Comparison of ENCODE assay signal across 1 cellular context in the genomic region with DNA sequence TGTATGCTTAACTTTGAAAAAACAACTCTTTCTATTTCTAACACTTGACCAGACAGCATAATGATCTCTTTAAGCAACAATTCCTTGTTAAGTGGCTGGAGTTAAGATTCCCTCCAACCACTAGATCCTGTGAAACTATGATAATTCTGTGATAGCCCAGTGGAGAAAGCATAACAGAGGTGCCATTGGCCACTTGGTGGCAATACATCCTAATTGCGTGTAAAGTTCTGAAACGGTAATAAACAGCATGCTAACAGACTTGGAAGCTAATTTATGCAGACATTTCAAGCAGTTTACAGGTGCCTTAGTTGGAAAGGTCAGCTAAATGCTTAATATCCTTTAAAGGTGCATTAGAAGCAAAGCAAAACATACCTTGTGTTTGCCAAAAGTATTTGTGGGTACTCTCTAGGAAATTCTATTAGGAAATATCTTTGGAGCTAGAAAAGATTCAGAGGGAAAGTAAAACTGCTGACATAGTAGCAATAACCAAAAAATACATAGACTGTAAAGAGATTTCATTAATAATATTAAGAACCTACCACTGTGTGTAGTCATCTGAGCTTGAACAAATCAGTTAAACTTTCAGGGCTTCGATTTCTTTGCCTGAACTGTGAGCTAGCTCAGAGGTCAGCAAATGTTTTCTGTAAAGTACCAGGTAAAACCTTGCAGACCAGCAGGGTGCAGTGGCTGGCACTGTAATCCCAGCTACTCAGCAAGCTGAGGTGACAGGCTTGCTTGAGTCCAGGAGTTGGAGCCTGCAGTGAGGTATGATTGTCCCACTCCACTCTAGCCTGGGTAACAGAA.
TF ChIP-seq lines count a peak whose summit lies in the region.

No MANE protein-coding gene starts in this region.

TF ChIP-seq in HepG2, 621 proteins besides CTCF, POLR2A, EP300 and RAD21 (continued from another document and continues in another):
- TF ChIP-seq, protein P1, sequence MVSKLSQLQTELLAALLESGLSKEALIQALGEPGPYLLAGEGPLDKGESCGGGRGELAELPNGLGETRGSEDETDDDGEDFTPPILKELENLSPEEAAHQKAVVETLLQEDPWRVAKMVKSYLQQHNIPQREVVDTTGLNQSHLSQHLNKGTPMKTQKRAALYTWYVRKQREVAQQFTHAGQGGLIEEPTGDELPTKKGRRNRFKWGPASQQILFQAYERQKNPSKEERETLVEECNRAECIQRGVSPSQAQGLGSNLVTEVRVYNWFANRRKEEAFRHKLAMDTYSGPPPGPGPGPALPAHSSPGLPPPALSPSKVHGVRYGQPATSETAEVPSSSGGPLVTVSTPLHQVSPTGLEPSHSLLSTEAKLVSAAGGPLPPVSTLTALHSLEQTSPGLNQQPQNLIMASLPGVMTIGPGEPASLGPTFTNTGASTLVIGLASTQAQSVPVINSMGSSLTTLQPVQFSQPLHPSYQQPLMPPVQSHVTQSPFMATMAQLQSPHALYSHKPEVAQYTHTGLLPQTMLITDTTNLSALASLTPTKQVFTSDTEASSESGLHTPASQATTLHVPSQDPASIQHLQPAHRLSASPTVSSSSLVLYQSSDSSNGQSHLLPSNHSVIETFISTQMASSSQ (IDR thresholded peaks at IDR 0.05; ENCODE audit: low read depth): no peak
- TF ChIP-seq, protein P1 (CRISPR knock-in tag; IDR thresholded peaks at IDR 0.05; ENCODE audit: borderline replicate concordance): no peak
- TF ChIP-seq ZNF720 (CRISPR knock-in tag; IDR thresholded peaks at IDR 0.05): no peak
- no peak for TF ChIP-seq TEAD2 (CRISPR knock-in tag; IDR thresholded peaks at IDR 0.05)
- TF ChIP-seq, protein P2, sequence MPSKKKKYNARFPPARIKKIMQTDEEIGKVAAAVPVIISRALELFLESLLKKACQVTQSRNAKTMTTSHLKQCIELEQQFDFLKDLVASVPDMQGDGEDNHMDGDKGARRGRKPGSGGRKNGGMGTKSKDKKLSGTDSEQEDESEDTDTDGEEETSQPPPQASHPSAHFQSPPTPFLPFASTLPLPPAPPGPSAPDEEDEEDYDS (CRISPR knock-in tag; IDR thresholded peaks at IDR 0.05): no peak
- TF ChIP-seq FOXK1 (CRISPR knock-in tag; IDR thresholded peaks at IDR 0.05; ENCODE audit: borderline replicate concordance, low read depth): no peak
- no peak for TF ChIP-seq SMARCE1 (IDR thresholded peaks at IDR 0.05; ENCODE audit: borderline replicate concordance)
- TF ChIP-seq, protein P3, sequence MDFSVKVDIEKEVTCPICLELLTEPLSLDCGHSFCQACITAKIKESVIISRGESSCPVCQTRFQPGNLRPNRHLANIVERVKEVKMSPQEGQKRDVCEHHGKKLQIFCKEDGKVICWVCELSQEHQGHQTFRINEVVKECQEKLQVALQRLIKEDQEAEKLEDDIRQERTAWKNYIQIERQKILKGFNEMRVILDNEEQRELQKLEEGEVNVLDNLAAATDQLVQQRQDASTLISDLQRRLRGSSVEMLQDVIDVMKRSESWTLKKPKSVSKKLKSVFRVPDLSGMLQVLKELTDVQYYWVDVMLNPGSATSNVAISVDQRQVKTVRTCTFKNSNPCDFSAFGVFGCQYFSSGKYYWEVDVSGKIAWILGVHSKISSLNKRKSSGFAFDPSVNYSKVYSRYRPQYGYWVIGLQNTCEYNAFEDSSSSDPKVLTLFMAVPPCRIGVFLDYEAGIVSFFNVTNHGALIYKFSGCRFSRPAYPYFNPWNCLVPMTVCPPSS (IDR thresholded peaks at IDR 0.05): no peak
- TF ChIP-seq, protein P4, sequence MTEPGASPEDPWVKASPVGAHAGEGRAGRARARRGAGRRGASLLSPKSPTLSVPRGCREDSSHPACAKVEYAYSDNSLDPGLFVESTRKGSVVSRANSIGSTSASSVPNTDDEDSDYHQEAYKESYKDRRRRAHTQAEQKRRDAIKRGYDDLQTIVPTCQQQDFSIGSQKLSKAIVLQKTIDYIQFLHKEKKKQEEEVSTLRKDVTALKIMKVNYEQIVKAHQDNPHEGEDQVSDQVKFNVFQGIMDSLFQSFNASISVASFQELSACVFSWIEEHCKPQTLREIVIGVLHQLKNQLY (CRISPR knock-in tag; IDR thresholded peaks at IDR 0.05): no peak
- no peak for TF ChIP-seq ZFP90 (CRISPR knock-in tag; IDR thresholded peaks at IDR 0.05; ENCODE audit: borderline replicate concordance)
- TF ChIP-seq ZNF292 (CRISPR knock-in tag; IDR thresholded peaks at IDR 0.05; ENCODE audit: borderline replicate concordance, low read depth): peak; percentile 41; the same call in 1 of the 2 replicates
- no peak for TF ChIP-seq ZNF724P (CRISPR knock-in tag; IDR thresholded peaks at IDR 0.05; ENCODE audit: borderline replicate concordance)
- TF ChIP-seq RARA (CRISPR knock-in tag; IDR thresholded peaks at IDR 0.05): no peak
- TF ChIP-seq, protein P5, sequence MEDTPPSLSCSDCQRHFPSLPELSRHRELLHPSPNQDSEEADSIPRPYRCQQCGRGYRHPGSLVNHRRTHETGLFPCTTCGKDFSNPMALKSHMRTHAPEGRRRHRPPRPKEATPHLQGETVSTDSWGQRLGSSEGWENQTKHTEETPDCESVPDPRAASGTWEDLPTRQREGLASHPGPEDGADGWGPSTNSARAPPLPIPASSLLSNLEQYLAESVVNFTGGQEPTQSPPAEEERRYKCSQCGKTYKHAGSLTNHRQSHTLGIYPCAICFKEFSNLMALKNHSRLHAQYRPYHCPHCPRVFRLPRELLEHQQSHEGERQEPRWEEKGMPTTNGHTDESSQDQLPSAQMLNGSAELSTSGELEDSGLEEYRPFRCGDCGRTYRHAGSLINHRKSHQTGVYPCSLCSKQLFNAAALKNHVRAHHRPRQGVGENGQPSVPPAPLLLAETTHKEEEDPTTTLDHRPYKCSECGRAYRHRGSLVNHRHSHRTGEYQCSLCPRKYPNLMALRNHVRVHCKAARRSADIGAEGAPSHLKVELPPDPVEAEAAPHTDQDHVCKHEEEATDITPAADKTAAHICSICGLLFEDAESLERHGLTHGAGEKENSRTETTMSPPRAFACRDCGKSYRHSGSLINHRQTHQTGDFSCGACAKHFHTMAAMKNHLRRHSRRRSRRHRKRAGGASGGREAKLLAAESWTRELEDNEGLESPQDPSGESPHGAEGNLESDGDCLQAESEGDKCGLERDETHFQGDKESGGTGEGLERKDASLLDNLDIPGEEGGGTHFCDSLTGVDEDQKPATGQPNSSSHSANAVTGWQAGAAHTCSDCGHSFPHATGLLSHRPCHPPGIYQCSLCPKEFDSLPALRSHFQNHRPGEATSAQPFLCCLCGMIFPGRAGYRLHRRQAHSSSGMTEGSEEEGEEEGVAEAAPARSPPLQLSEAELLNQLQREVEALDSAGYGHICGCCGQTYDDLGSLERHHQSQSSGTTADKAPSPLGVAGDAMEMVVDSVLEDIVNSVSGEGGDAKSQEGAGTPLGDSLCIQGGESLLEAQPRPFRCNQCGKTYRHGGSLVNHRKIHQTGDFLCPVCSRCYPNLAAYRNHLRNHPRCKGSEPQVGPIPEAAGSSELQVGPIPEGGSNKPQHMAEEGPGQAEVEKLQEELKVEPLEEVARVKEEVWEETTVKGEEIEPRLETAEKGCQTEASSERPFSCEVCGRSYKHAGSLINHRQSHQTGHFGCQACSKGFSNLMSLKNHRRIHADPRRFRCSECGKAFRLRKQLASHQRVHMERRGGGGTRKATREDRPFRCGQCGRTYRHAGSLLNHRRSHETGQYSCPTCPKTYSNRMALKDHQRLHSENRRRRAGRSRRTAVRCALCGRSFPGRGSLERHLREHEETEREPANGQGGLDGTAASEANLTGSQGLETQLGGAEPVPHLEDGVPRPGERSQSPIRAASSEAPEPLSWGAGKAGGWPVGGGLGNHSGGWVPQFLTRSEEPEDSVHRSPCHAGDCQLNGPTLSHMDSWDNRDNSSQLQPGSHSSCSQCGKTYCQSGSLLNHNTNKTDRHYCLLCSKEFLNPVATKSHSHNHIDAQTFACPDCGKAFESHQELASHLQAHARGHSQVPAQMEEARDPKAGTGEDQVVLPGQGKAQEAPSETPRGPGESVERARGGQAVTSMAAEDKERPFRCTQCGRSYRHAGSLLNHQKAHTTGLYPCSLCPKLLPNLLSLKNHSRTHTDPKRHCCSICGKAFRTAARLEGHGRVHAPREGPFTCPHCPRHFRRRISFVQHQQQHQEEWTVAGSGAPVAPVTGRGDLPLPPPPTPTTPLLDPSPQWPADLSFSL (CRISPR knock-in tag; IDR thresholded peaks at IDR 0.05): no peak
- TF ChIP-seq, protein P6, sequence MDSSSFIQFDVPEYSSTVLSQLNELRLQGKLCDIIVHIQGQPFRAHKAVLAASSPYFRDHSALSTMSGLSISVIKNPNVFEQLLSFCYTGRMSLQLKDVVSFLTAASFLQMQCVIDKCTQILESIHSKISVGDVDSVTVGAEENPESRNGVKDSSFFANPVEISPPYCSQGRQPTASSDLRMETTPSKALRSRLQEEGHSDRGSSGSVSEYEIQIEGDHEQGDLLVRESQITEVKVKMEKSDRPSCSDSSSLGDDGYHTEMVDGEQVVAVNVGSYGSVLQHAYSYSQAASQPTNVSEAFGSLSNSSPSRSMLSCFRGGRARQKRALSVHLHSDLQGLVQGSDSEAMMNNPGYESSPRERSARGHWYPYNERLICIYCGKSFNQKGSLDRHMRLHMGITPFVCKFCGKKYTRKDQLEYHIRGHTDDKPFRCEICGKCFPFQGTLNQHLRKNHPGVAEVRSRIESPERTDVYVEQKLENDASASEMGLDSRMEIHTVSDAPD (CRISPR knock-in tag; IDR thresholded peaks at IDR 0.05): no peak
- TF ChIP-seq NKX3-1 (CRISPR knock-in tag; IDR thresholded peaks at IDR 0.05): no peak
- no peak for TF ChIP-seq ZSCAN12 (CRISPR knock-in tag; IDR thresholded peaks at IDR 0.05)
- TF ChIP-seq ZNF3 (CRISPR knock-in tag; IDR thresholded peaks at IDR 0.05): no peak
- TF ChIP-seq, protein P7, sequence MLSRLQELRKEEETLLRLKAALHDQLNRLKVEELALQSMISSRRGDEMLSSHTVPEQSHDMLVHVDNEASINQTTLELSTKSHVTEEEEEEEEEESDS (CRISPR knock-in tag; IDR thresholded peaks at IDR 0.05; ENCODE audit: borderline replicate concordance): 0 out of 2 replicates have a peak, but pooled peaks have one; percentile 54
- TF ChIP-seq, protein P8, sequence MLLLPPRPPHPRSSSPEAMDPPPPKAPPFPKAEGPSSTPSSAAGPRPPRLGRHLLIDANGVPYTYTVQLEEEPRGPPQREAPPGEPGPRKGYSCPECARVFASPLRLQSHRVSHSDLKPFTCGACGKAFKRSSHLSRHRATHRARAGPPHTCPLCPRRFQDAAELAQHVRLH (CRISPR knock-in tag; IDR thresholded peaks at IDR 0.05; ENCODE audit: borderline replicate concordance, low read depth): no peak
- no peak for TF ChIP-seq GATA4 (IDR thresholded peaks at IDR 0.05; ENCODE audit: borderline replicate concordance, low read depth)
- no peak for TF ChIP-seq RBFOX2 (IDR thresholded peaks at IDR 0.05; ENCODE audit: low read depth, low read length)
- no peak for TF ChIP-seq MLLT10 (CRISPR knock-in tag; IDR thresholded peaks at IDR 0.05)
- no peak for TF ChIP-seq ZNF382 (CRISPR knock-in tag; IDR thresholded peaks at IDR 0.05; ENCODE audit: borderline replicate concordance)
- TF ChIP-seq ZNF501 (CRISPR knock-in tag; IDR thresholded peaks at IDR 0.05): 0 out of 2 replicates have a peak, but pooled peaks have one; percentile 21
- TF ChIP-seq, protein P9, sequence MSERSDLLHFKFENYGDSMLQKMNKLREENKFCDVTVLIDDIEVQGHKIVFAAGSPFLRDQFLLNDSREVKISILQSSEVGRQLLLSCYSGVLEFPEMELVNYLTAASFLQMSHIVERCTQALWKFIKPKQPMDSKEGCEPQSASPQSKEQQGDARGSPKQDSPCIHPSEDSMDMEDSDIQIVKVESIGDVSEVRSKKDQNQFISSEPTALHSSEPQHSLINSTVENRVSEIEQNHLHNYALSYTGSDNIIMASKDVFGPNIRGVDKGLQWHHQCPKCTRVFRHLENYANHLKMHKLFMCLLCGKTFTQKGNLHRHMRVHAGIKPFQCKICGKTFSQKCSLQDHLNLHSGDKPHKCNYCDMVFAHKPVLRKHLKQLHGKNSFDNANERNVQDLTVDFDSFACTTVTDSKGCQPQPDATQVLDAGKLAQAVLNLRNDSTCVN (CRISPR knock-in tag; IDR thresholded peaks at IDR 0.05; ENCODE audit: borderline replicate concordance): no peak
- TF ChIP-seq, protein P10, sequence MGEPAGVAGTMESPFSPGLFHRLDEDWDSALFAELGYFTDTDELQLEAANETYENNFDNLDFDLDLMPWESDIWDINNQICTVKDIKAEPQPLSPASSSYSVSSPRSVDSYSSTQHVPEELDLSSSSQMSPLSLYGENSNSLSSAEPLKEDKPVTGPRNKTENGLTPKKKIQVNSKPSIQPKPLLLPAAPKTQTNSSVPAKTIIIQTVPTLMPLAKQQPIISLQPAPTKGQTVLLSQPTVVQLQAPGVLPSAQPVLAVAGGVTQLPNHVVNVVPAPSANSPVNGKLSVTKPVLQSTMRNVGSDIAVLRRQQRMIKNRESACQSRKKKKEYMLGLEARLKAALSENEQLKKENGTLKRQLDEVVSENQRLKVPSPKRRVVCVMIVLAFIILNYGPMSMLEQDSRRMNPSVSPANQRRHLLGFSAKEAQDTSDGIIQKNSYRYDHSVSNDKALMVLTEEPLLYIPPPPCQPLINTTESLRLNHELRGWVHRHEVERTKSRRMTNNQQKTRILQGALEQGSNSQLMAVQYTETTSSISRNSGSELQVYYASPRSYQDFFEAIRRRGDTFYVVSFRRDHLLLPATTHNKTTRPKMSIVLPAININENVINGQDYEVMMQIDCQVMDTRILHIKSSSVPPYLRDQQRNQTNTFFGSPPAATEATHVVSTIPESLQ (CRISPR knock-in tag; conservative IDR thresholded peaks at IDR 0.05): no peak
- no peak for TF ChIP-seq ETV6 (CRISPR knock-in tag; conservative IDR thresholded peaks at IDR 0.05)
- TF ChIP-seq, protein P11, sequence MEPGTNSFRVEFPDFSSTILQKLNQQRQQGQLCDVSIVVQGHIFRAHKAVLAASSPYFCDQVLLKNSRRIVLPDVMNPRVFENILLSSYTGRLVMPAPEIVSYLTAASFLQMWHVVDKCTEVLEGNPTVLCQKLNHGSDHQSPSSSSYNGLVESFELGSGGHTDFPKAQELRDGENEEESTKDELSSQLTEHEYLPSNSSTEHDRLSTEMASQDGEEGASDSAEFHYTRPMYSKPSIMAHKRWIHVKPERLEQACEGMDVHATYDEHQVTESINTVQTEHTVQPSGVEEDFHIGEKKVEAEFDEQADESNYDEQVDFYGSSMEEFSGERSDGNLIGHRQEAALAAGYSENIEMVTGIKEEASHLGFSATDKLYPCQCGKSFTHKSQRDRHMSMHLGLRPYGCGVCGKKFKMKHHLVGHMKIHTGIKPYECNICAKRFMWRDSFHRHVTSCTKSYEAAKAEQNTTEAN (CRISPR knock-in tag; conservative IDR thresholded peaks at IDR 0.05): no peak
- no peak for TF ChIP-seq MAZ (IDR thresholded peaks at IDR 0.05; ENCODE audit: borderline replicate concordance, low read depth, low read length)
- no peak for TF ChIP-seq MAZ (CRISPR knock-in tag; IDR thresholded peaks at IDR 0.05; ENCODE audit: low read depth)
- no peak for TF ChIP-seq ZNF224 (CRISPR knock-in tag; IDR thresholded peaks at IDR 0.05)
- TF ChIP-seq ZNF709 (CRISPR knock-in tag; IDR thresholded peaks at IDR 0.05): no peak
- no peak for TF ChIP-seq ZNF484 (CRISPR knock-in tag; IDR thresholded peaks at IDR 0.05; ENCODE audit: borderline replicate concordance, low read depth)
- TF ChIP-seq ZNF253 (CRISPR knock-in tag; IDR thresholded peaks at IDR 0.05; ENCODE audit: borderline replicate concordance): no peak
- TF ChIP-seq NR2F6 (IDR thresholded peaks at IDR 0.05): peak; percentile 9; the same call in 1 of the 2 replicates
- TF ChIP-seq NR2F6 (CRISPR knock-in tag; IDR thresholded peaks at IDR 0.05): no peak
